12 cellular contexts compared by ENCODE assay signal in the genomic region with DNA sequence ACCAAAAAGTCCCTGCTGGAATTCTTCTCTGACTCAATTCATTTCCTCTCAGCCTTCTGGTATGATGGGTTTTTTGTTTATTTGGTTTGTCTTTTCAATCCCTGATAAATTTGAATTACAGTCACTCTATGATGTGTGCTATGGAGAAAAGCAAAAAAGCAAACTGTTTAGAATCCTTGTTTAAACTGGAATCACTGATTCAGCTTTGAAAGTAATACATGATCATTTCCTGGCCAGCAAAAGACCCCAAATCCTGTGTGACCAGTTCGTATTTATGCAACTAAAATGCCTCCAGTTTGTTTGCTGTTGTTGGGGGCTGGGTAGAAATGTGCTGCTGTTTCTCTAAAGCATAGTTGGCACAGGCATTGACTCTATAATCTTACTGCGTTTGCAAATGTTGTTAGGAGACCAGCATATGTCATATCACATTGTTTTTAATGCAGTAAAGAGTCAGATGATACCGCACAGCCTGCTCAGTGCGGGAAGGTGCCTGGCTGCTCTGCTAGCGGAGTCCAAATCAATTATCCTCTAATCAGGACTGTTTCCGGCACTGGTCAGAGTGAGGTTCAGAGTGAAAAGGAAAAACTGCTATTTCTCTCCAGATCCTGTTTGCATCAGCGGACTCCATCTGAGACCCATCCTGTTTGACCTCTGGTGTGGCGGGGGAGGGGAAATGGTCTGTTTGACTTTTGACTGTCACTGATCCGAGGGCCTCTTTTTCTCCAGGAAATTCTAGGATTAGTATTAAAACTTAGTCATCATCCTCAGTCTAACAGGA. TPM values are rescaled to one million over a fixed set of nuclear protein-coding genes. Genes with fewer than 3 reads are reported as not detected.
DNase-seq lines count a peak whose midpoint lies in the region; ATAC-seq, FAIRE-seq and TF ChIP-seq lines count a peak whose summit lies in the region.
"Had no signal": no experiment of that assay in that cellular context is flagged by ENCODE, and none has a peak within 500 bp of the region (broad histone marks: within the 10 kb centered on the region; RNA-seq: fewer than 3 reads in every experiment).

No MANE protein-coding gene starts in this region.

- H3K79me1 ChIP-seq in mesenchymal stem cell (replicated peaks; ENCODE audit: low read length, poor library complexity, severe bottlenecking), result no peaks in the 10 kb centered on the region

- H3K4me3 Mint-ChIP-seq in chondrocyte (ENCODE audit: unreplicated experiment), result peak overlapping the region; percentile 15

- no peak for TF ChIP-seq POLR2A in lower leg skin (IDR thresholded peaks at IDR 0.05)

- 0% methylated on average over 7 of the region's 9 CpGs for WGBS in mesenchymal stem cell
- WGBS in lower leg skin, 2 donors, result 71 to 82% methylated on average over 9 of the region's 9 CpGs

- DNase-seq in cardiac muscle cell (ENCODE audit: low read depth in 1 of 2, low spot score in 1 of 2), result peak in 1 of 2 donors; percentile 83
- no peak for DNase-seq in Right ventricle myocardium inferior (ENCODE audit: missing footprints)
- no peak for DNase-seq in chondrocyte (ENCODE audit: low spot score)
- peak; percentile 84 for DNase-seq in mesenchymal stem cell
- DNase-seq in D721Med (ENCODE audit: insufficient read length, low spot score), result no peak
- DNase-seq in lower leg skin (ENCODE audit: low spot score in 2 of 2), result no peak
- no peak for DNase-seq in T1000 (lab: John Stamatoyannopoulos, UW)
- DNase-seq: gastrocnemius medialis, Kasumi-1 had no signal

- H3K4me1 ChIP-seq in cardiac muscle cell (ENCODE audit: low read depth) (peaks cover 22% of the 10 kb centered on the region), mesenchymal stem cell (ENCODE audit: control insufficient read depth, insufficient read depth, low read depth, low read length) (peaks cover 7% of the 10 kb centered on the region)
- H3K4me1 ChIP-seq: gastrocnemius medialis had no signal

- H3K4me3 ChIP-seq in cardiac muscle cell (no peak overlapping the region), mesenchymal stem cell (ENCODE audit: insufficient read depth in 1 of 2, low read depth in 1 of 2, low read length in 2 of 2) (peak overlapping the region in 1 of 2 experiments; percentile 46), lower leg skin (ENCODE audit: low read depth, poor library complexity, severe bottlenecking) (no peak overlapping the region)
- H3K4me3 ChIP-seq: gastrocnemius medialis had no signal

- H3K27me3 Mint-ChIP-seq in chondrocyte (ENCODE audit: low read depth), result no peaks in the 10 kb centered on the region

- no peak overlapping the region for H2AK5ac ChIP-seq in mesenchymal stem cell (ENCODE audit: low read length, severe bottlenecking)

- no peak overlapping the region for H3K23ac ChIP-seq in mesenchymal stem cell (ENCODE audit: low read length in 2 of 2)

- peak overlapping the region; percentile 29 for H3K27ac ChIP-seq in cardiac muscle cell
- H3K27ac ChIP-seq in mesenchymal stem cell (ENCODE audit: low read length, poor library complexity, severe bottlenecking), result peak overlapping the region; percentile 22
- H3K27ac ChIP-seq: gastrocnemius medialis had no signal

- no peak for TF ChIP-seq CTCF in cardiac muscle cell (IDR thresholded peaks at IDR 0.05; ENCODE audit: low read depth, low read length)
- TF ChIP-seq CTCF in chondrocyte (IDR thresholded peaks at IDR 0.05), result no peak
- no peak for TF ChIP-seq CTCF in D721Med (IDR thresholded peaks at IDR 0.05; ENCODE audit: insufficient read depth, missing control alignments)
- TF ChIP-seq CTCF in lower leg skin (IDR thresholded peaks at IDR 0.05), result no peak

- peak overlapping the region; percentile 4 to 6 for H2BK12ac ChIP-seq in mesenchymal stem cell (ENCODE audit: low read length in 2 of 2)

- H3K4me1 Mint-ChIP-seq in chondrocyte (ENCODE audit: low read depth), result peaks cover 62% of the 10 kb centered on the region

- intact Hi-C loops in Right ventricle myocardium inferior (cut with DNase I) (loop anchor here (5.0 kb wide), 2 partner anchors 40 to 80 kb away; a partner anchor contains a TSS), lower leg skin (cut with DNase I; ENCODE audit: low total_unique reads) (no loop called here)

- H4K91ac ChIP-seq in mesenchymal stem cell (ENCODE audit: low read length), result no peak overlapping the region

- FAIRE-seq in D721Med (lab: Jason Lieb, UNC), result no peak
- FAIRE-seq: GM18507, urothelium cell line had no signal

- H3K9ac ChIP-seq in mesenchymal stem cell (ENCODE audit: low read length), result peak overlapping the region; percentile 55

- H3K36me3 ChIP-seq in cardiac muscle cell (no peaks in the 10 kb centered on the region), mesenchymal stem cell (ENCODE audit: control insufficient read depth in 1 of 2, insufficient read depth in 2 of 2, low read depth in 1 of 2, low read length in 2 of 2) (no peaks in the 10 kb centered on the region)
- H3K36me3 ChIP-seq: gastrocnemius medialis had no signal

- H3K27ac Mint-ChIP-seq in chondrocyte (ENCODE audit: unreplicated experiment), result peak overlapping the region; percentile 87

- ATAC-seq in Right ventricle myocardium inferior (no peak), GM18498 (IDR thresholded peaks at IDR 0.05; ENCODE audit: unreplicated experiment) (no peak)
- ATAC-seq: gastrocnemius medialis had no signal

- no peaks in the 10 kb centered on the region for H3K36me3 Mint-ChIP-seq in chondrocyte (ENCODE audit: low read depth)

- peak overlapping the region in 1 of 2 experiments; percentile 41 for H3K4ac ChIP-seq in mesenchymal stem cell (ENCODE audit: low read depth in 1 of 2, low read length in 2 of 2)

- H3K4me2 ChIP-seq in mesenchymal stem cell (ENCODE audit: low read length, poor library complexity, severe bottlenecking), result peak overlapping the region; percentile 5

- no peak overlapping the region for H2BK120ac ChIP-seq in mesenchymal stem cell (ENCODE audit: low read depth, low read length)

- H4K8ac ChIP-seq in mesenchymal stem cell (ENCODE audit: low read length), result no peak overlapping the region

- H3K27me3 ChIP-seq in cardiac muscle cell (no peaks in the 10 kb centered on the region), mesenchymal stem cell (ENCODE audit: control insufficient read depth in 1 of 2, insufficient read depth in 1 of 2, low read length in 2 of 2) (no peaks in the 10 kb centered on the region)
- H3K27me3 ChIP-seq: gastrocnemius medialis had no signal

- H2BK15ac ChIP-seq in mesenchymal stem cell (ENCODE audit: low read depth, poor library complexity, severe bottlenecking), result no peak overlapping the region

- no peaks in the 10 kb centered on the region for H3K9me3 Mint-ChIP-seq in chondrocyte (ENCODE audit: low read depth)

- no peaks in the 10 kb centered on the region for H3K9me3 ChIP-seq in cardiac muscle cell (ENCODE audit: low read depth)
- H3K9me3 ChIP-seq in mesenchymal stem cell (ENCODE audit: control insufficient read depth, low read length), result no peaks in the 10 kb centered on the region
- H3K9me3 ChIP-seq: gastrocnemius medialis had no signal

- no peak overlapping the region for H2AFZ ChIP-seq in mesenchymal stem cell (ENCODE audit: low read depth, low read length)

- H3K14ac ChIP-seq in mesenchymal stem cell (ENCODE audit: low read length in 2 of 2), result no peak overlapping the region

- no peak overlapping the region for H2BK5ac ChIP-seq in mesenchymal stem cell (ENCODE audit: low read depth, low read length, poor library complexity, severe bottlenecking)

- peak overlapping the region; percentile 37 to 52 for H3K18ac ChIP-seq in mesenchymal stem cell (ENCODE audit: low read depth in 1 of 2, low read length in 2 of 2)

RNA-seq across cellular contexts. Expression of a gene that starts 40.6 kb away (rescaled TPM):
- 114 and 168 TPM in 2 replicates for total RNA-seq in cardiac muscle cell
- 96.9 and 164 TPM in 2 replicates for polyA plus RNA-seq in cardiac muscle cell
- 121 TPM for total RNA-seq in Right ventricle myocardium inferior
- 75.1 to 135 TPM (median 80.8 TPM) in 3 replicates for total RNA-seq in chondrocyte
- 75.7 TPM for polyA plus RNA-seq in mesenchymal stem cell (2013, experiment 1 of 2)
- polyA plus RNA-seq in mesenchymal stem cell (2013, experiment 2 of 2), result 72.5 TPM
- total RNA-seq in lower leg skin, result 100 to 1,000 TPM in 3 of 4 donors, 10 to 100 TPM in 1; 91.9 to 185 (median 155) TPM

RNA-seq across cellular contexts. Expression of a gene that starts 43.8 kb away (rescaled TPM):
- 114 and 137 TPM in 2 replicates for total RNA-seq in cardiac muscle cell
- 68.1 and 87.1 TPM in 2 replicates for polyA plus RNA-seq in cardiac muscle cell
- 43.6 TPM for total RNA-seq in Right ventricle myocardium inferior
- total RNA-seq in chondrocyte, result 79.8 to 95.7 TPM (median 80.6 TPM) in 3 replicates
- 48.5 TPM for polyA plus RNA-seq in mesenchymal stem cell (2013, experiment 1 of 2)
- 47.3 TPM for polyA plus RNA-seq in mesenchymal stem cell (2013, experiment 2 of 2)
- 100 to 1,000 TPM in 2 of 4 donors, 10 to 100 TPM in 2; 77.5 to 109 (median 100) TPM for total RNA-seq in lower leg skin
